Comparison of ENCODE assay signal across 8 cellular contexts in genomic region chr17:36544320-36545092, GRCh38. TPM values are rescaled to one million over a fixed set of nuclear protein-coding genes. Genes with fewer than 3 reads are reported as not detected.
DNase-seq lines count a peak whose midpoint lies in the region; ATAC-seq and TF ChIP-seq lines count a peak whose summit lies in the region.

TSS of gene GGNBP2 (plus strand) at chr17:36544919. CDS start at chr17:36545725, 806 bp downstream.

- peaks cover 65% of the 10 kb centered on the region for H3K36me3 Mint-ChIP-seq in activated T-helper 17 cell treated with anti-CD3 and anti-CD28 coated beads, Interleukin-2, amount 50 U/mL, for 72 hours (ENCODE audit: low read depth)
- H3K36me3 Mint-ChIP-seq in naive thymus-derived CD8-positive, alpha-beta T cell = peaks cover 0 to 16% (median 2%) of the 10 kb centered on the region in 3 donors
- H3K36me3 Mint-ChIP-seq in stimulated activated memory B cell treated with anti-CD40 and anti-IgM and Interleukin-4, amounts not matched to agents 10 μg/mL and 1 μg/mL and 100 μg/mL, for 72 hours = peaks cover 6% of the 10 kb centered on the region

- H3K36me3 ChIP-seq in DOHH2 (ENCODE audit: control insufficient read depth, low read length) = peaks cover 43% of the 10 kb centered on the region
- no peaks in the 10 kb centered on the region for H3K36me3 ChIP-seq in Loucy (ENCODE audit: insufficient read depth, low read length)
- H3K36me3 ChIP-seq in RWPE2 (ENCODE audit: low read depth) = peaks cover 34% of the 10 kb centered on the region
- no peaks in the 10 kb centered on the region for H3K36me3 ChIP-seq in fibroblast of lung (ENCODE audit: control insufficient read depth, insufficient read depth, low read length)

- H3K4me3 Mint-ChIP-seq in activated T-helper 17 cell treated with anti-CD3 and anti-CD28 coated beads, Interleukin-2, amount 50 U/mL, for 72 hours = peak within 1 kb of the TSS; percentile 96
- peak within 1 kb of the TSS; percentile 91 to 98 (median 96) for H3K4me3 Mint-ChIP-seq in naive thymus-derived CD8-positive, alpha-beta T cell
- H3K4me3 Mint-ChIP-seq in stimulated activated memory B cell treated with anti-CD40 and anti-IgM and Interleukin-4, amounts not matched to agents 10 μg/mL and 1 μg/mL and 100 μg/mL, for 72 hours = peak within 1 kb of the TSS; percentile 88

- peaks cover 11% of the 10 kb centered on the region for H3K4me1 Mint-ChIP-seq in activated T-helper 17 cell treated with anti-CD3 and anti-CD28 coated beads, Interleukin-2, amount 50 U/mL, for 72 hours
- peaks cover 12 to 43% (median 31%) of the 10 kb centered on the region in 4 donors for H3K4me1 Mint-ChIP-seq in naive thymus-derived CD8-positive, alpha-beta T cell
- H3K4me1 Mint-ChIP-seq in stimulated activated memory B cell treated with anti-CD40 and anti-IgM and Interleukin-4, amounts not matched to agents 10 μg/mL and 1 μg/mL and 100 μg/mL, for 72 hours = peaks cover 35% of the 10 kb centered on the region

- peak within 1 kb of the TSS; percentile 99 for H3K27ac Mint-ChIP-seq in activated T-helper 17 cell treated with anti-CD3 and anti-CD28 coated beads, Interleukin-2, amount 50 U/mL, for 72 hours
- H3K27ac Mint-ChIP-seq in naive thymus-derived CD8-positive, alpha-beta T cell = peak within 1 kb of the TSS; percentile 96 to 99 (median 98)
- H3K27ac Mint-ChIP-seq in stimulated activated memory B cell treated with anti-CD40 and anti-IgM and Interleukin-4, amounts not matched to agents 10 μg/mL and 1 μg/mL and 100 μg/mL, for 72 hours = peak within 1 kb of the TSS; percentile 98

- no peaks in the 10 kb centered on the region for H3K9me2 ChIP-seq in DOHH2 (replicated peaks; ENCODE audit: control insufficient read depth, low read length)
- H3K9me2 ChIP-seq in Loucy (replicated peaks; ENCODE audit: low read depth, low read length) = no peaks in the 10 kb centered on the region

- no peaks in the 10 kb centered on the region for H3K9me3 Mint-ChIP-seq in activated T-helper 17 cell treated with anti-CD3 and anti-CD28 coated beads, Interleukin-2, amount 50 U/mL, for 72 hours
- no peaks in the 10 kb centered on the region for H3K9me3 Mint-ChIP-seq in naive thymus-derived CD8-positive, alpha-beta T cell
- no peaks in the 10 kb centered on the region for H3K9me3 Mint-ChIP-seq in stimulated activated memory B cell treated with anti-CD40 and anti-IgM and Interleukin-4, amounts not matched to agents 10 μg/mL and 1 μg/mL and 100 μg/mL, for 72 hours

- H3K79me2 ChIP-seq in DOHH2 (ENCODE audit: control insufficient read depth, low read length) = peaks cover 68% of the 10 kb centered on the region
- peaks cover 59% of the 10 kb centered on the region for H3K79me2 ChIP-seq in Loucy (ENCODE audit: insufficient read depth, low read length)
- peaks cover 59% of the 10 kb centered on the region for H3K79me2 ChIP-seq in fibroblast of lung (ENCODE audit: control insufficient read depth, insufficient read depth, low read length)

- no peak for TF ChIP-seq CTCF in DOHH2 (IDR thresholded peaks at IDR 0.05; ENCODE audit: low read depth, low read length, poor library complexity, severe bottlenecking)
- TF ChIP-seq CTCF in Loucy (conservative IDR thresholded peaks at IDR 0.05; ENCODE audit: low read length) = no peak
- no peak for TF ChIP-seq CTCF in RWPE2 (IDR thresholded peaks at IDR 0.05; ENCODE audit: poor library complexity, severe bottlenecking)
- no peak for TF ChIP-seq CTCF in fibroblast of lung (conservative IDR thresholded peaks at IDR 0.05 in 1 of 2, IDR thresholded peaks at IDR 0.05 in 1 of 2; ENCODE audit: low read depth in 1 of 2, low read length in 2 of 2)

- H3K9me3 ChIP-seq in DOHH2 (ENCODE audit: control insufficient read depth, insufficient read depth, low read length) (no peaks in the 10 kb centered on the region), Loucy (ENCODE audit: insufficient read depth, low read depth, low read length) (no peaks in the 10 kb centered on the region), RWPE2 (ENCODE audit: severe bottlenecking) (no peaks in the 10 kb centered on the region), fibroblast of lung (ENCODE audit: control insufficient read depth, insufficient read depth, low read depth, low read length) (no peaks in the 10 kb centered on the region)

- H2AFZ ChIP-seq in Loucy (ENCODE audit: low read length) = peak within 1 kb of the TSS; percentile 97
- H2AFZ ChIP-seq in fibroblast of lung (ENCODE audit: low read length) = peak within 1 kb of the TSS; percentile 80

- ATAC-seq in RWPE2 (ENCODE audit: low read depth) = peak; percentile 55
- peak; percentile 72 for ATAC-seq in activated T-helper 17 cell treated with anti-CD3 and anti-CD28 coated beads, Interleukin-2, amount 50 U/mL, for 72 hours (replicated peaks)
- ATAC-seq in naive thymus-derived CD8-positive, alpha-beta T cell = peak; percentile 69 to 73
- ATAC-seq in stimulated activated memory B cell treated with anti-CD40 and anti-IgM and Interleukin-4, amounts not matched to agents 10 μg/mL and 1 μg/mL and 100 μg/mL, for 72 hours = peak; percentile 85

- H3K27me3 Mint-ChIP-seq in activated T-helper 17 cell treated with anti-CD3 and anti-CD28 coated beads, Interleukin-2, amount 50 U/mL, for 72 hours = no peaks in the 10 kb centered on the region
- no peaks in the 10 kb centered on the region for H3K27me3 Mint-ChIP-seq in naive thymus-derived CD8-positive, alpha-beta T cell
- H3K27me3 Mint-ChIP-seq in stimulated activated memory B cell treated with anti-CD40 and anti-IgM and Interleukin-4, amounts not matched to agents 10 μg/mL and 1 μg/mL and 100 μg/mL, for 72 hours = no peaks in the 10 kb centered on the region

- H3K4me1 ChIP-seq in DOHH2 (ENCODE audit: control insufficient read depth, low read length) = peaks cover 32% of the 10 kb centered on the region
- peaks cover 28% of the 10 kb centered on the region for H3K4me1 ChIP-seq in Loucy (ENCODE audit: insufficient read depth, low read length, poor library complexity, severe bottlenecking)
- H3K4me1 ChIP-seq in RWPE2 (ENCODE audit: insufficient read depth, poor library complexity, severe bottlenecking) = peaks cover 20% of the 10 kb centered on the region
- H3K4me1 ChIP-seq in fibroblast of lung (ENCODE audit: control insufficient read depth, extremely low read depth, insufficient read depth, low read length) = no peaks in the 10 kb centered on the region

- DNase-seq in H4 (ENCODE audit: low spot score) (peak; percentile 88), RWPE2 (ENCODE audit: low spot score) (peak; percentile 93), fibroblast of lung (ENCODE audit: low read depth in 2 of 2) (peak; percentile 91 to 95)
- DNase-seq in naive thymus-derived CD8-positive, alpha-beta T cell = peak; percentile 89 to 97 (median 93)

- H3K4me3 ChIP-seq in DOHH2 (ENCODE audit: low read length) (peak within 1 kb of the TSS; percentile 100), Loucy (ENCODE audit: low read length, poor library complexity, severe bottlenecking) (peak within 1 kb of the TSS; percentile 99), RWPE2 (ENCODE audit: severe bottlenecking) (peak within 1 kb of the TSS; percentile 96), fibroblast of lung (replicated peaks in 1 of 4; ENCODE audit: control extremely low read depth in 1 of 4, insufficient read depth in 1 of 4, low read depth in 3 of 4, low read length in 4 of 4) (peak within 1 kb of the TSS; percentile 88 to 100 (median 96))

- POLR2A ChIA-PET in naive thymus-derived CD8-positive, alpha-beta T cell (lab: Charles Lee) = interaction anchor here (0.8 to 10.4 kb wide), 11 partner anchors 9 to 945 kb away, joined by 3 to 181 read pairs (median 5); partner anchors contain the start of genes DUSP14, MRM1, MYO19 and PIGW

- peaks cover 19% of the 10 kb centered on the region; the same call in 1 of the 2 replicates for H4K20me1 ChIP-seq in DOHH2 (ENCODE audit: control insufficient read depth, insufficient read depth, low read depth, low read length)
- peaks cover 36% of the 10 kb centered on the region for H4K20me1 ChIP-seq in Loucy (ENCODE audit: insufficient read depth, low read length, poor library complexity, severe bottlenecking)
- no peaks in the 10 kb centered on the region for H4K20me1 ChIP-seq in fibroblast of lung (ENCODE audit: control insufficient read depth, extremely low read depth, insufficient read depth, low read length)

- H3K27me3 ChIP-seq in DOHH2 (ENCODE audit: control insufficient read depth, low read length) = no peaks in the 10 kb centered on the region
- H3K27me3 ChIP-seq in Loucy (ENCODE audit: insufficient read depth, low read length, poor library complexity, severe bottlenecking) = no peaks in the 10 kb centered on the region
- H3K27me3 ChIP-seq in RWPE2 (ENCODE audit: insufficient read depth, poor library complexity, severe bottlenecking) = no peaks in the 10 kb centered on the region
- no peaks in the 10 kb centered on the region for H3K27me3 ChIP-seq in fibroblast of lung (ENCODE audit: control insufficient read depth, insufficient read depth, low read length)

- peaks cover 34% of the 10 kb centered on the region for H3F3A ChIP-seq in DOHH2 (ENCODE audit: control insufficient read depth, insufficient read depth)
- peaks cover 12% of the 10 kb centered on the region; the same call in 1 of the 2 replicates for H3F3A ChIP-seq in Loucy (ENCODE audit: low read depth)

- H3K27ac ChIP-seq in DOHH2 (ENCODE audit: low read depth, low read length) (peak within 1 kb of the TSS; percentile 94), RWPE2 (ENCODE audit: poor library complexity, severe bottlenecking) (peak within 1 kb of the TSS; percentile 88), fibroblast of lung (ENCODE audit: insufficient read depth, low read length) (peak within 1 kb of the TSS; percentile 99)

- H3K4me2 ChIP-seq in DOHH2 (ENCODE audit: low read length) (peak within 1 kb of the TSS; percentile 85), Loucy (ENCODE audit: low read depth, low read length, poor library complexity, severe bottlenecking) (peak within 1 kb of the TSS; percentile 97), fibroblast of lung (ENCODE audit: extremely low read depth, insufficient read depth, low read length) (peak within 1 kb of the TSS; percentile 70)

- H3K9ac ChIP-seq in Loucy (ENCODE audit: low read depth, low read length, poor library complexity, severe bottlenecking) (peak within 1 kb of the TSS; percentile 98), fibroblast of lung (ENCODE audit: insufficient read depth, low read length) (peak within 1 kb of the TSS; percentile 99)

RNA-seq across cellular contexts. Expression of gene GGNBP2, which starts in this region (rescaled TPM):
- total RNA-seq in H4 (2014; rRNA removed; shearing (Covaris generic)) = 32.5 and 38.2 TPM in 2 replicates
- total RNA-seq in activated T-helper 17 cell treated with anti-CD3 and anti-CD28 coated beads, Interleukin-2, amount 50 U/mL, for 72 hours = 10 to 100 TPM; 84.2 to 95.7 TPM
- 63.2 and 77.0 TPM in 2 replicates for total RNA-seq in fibroblast of lung
- 63.3 and 81.9 TPM in 2 replicates for polyA plus RNA-seq in fibroblast of lung
- 47.9 and 56.3 TPM in 2 replicates for polyA plus RNA-seq in fibroblast of lung (2012)
- polyA minus RNA-seq in fibroblast of lung (ENCODE audit: low replicate concordance) = 58.2 and 110 TPM in 2 replicates
- total RNA-seq in naive thymus-derived CD8-positive, alpha-beta T cell = 100 to 1,000 TPM; 160 to 164 TPM
- 100 to 1,000 TPM in 1 of 3 donors, 10 to 100 TPM in 2; 69.1 to 104 (median 76.2) TPM for polyA plus RNA-seq in naive thymus-derived CD8-positive, alpha-beta T cell

Comparison
In these comparisons a context has a peak if more than half of its experiments do, and no peak if none do; other contexts are left out.
1. Peak in every context shown above with its lines: DNase-seq, ATAC-seq, H3K4me3 ChIP-seq and H3K27ac ChIP-seq.